Comparison of ENCODE assay signal across 16 cellular contexts in the genomic region with DNA sequence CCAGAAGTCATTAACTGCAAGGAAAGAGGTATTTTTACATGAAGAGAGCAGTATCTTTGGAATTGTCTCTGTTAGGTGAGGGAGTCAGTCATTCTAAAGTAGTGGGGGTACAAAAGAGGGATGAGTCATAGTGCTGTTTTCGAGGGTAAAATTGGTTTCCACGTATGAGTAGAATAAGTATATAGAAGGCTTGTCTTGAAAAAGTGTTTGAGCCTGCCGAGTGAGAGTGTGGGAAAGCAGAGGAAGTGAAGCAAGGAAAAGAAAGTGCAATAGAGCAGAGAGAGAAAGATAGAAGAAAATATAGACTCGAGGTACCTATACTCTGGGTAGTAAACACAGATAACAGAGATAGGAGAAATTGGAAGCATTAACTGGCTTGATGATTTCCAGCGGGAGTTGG.
DNase-seq lines count a peak whose midpoint lies in the region; ATAC-seq and TF ChIP-seq lines count a peak whose summit lies in the region.
"Had no signal": no experiment of that assay in that cellular context is flagged by ENCODE, and none has a peak within 500 bp of the region (broad histone marks: within the 10 kb centered on the region; RNA-seq: fewer than 3 reads in every experiment).

No MANE protein-coding gene starts in this region.

- TF ChIP-seq CTCF in GM10266 (IDR thresholded peaks at IDR 0.05; ENCODE audit: control insufficient read depth, insufficient read depth, low read depth, missing control alignments) = no peak

- ATAC-seq in GM18511 (IDR thresholded peaks at IDR 0.05; ENCODE audit: unreplicated experiment) (peak; percentile 96), GM21360 (IDR thresholded peaks at IDR 0.05; ENCODE audit: unreplicated experiment) (peak; percentile 98), HG02870 (IDR thresholded peaks at IDR 0.05; ENCODE audit: unreplicated experiment) (peak; percentile 97), HG03457 (IDR thresholded peaks at IDR 0.05; ENCODE audit: unreplicated experiment) (peak; percentile 90)
- ATAC-seq in activated CD4-positive, CD25-positive, alpha-beta regulatory T cell treated with anti-CD3 and anti-CD28 coated beads, Interleukin-2, amount 50 U/mL, for 24 hours = no peak
- ATAC-seq: heart left ventricle; SK-N-SH treated with all-trans-retinoic acid at 6 μM for 48 hours; stimulated activated naive CD8-positive, alpha-beta T cell treated with anti-CD3 and anti-CD28 coated beads, Interleukin-15, Interleukin-2, amounts not matched to agents 100 U/mL and 50 U/mL, for 24 hours; WTC11 had no signal

- DNase-seq in GM10266 (ENCODE audit: extremely low spot score) (no peak), NCI-H1694 treated with DMSO at 0.1 percent for 48 hours (lab: John Stamatoyannopoulos, UW) (no peak), NCI-H2196 (lab: John Stamatoyannopoulos, UW; ENCODE audit: unreplicated experiment) (no peak)
- DNase-seq: activated CD8-positive, alpha-beta memory T cell treated with anti-CD3 and anti-CD28 coated beads, Interleukin-2, amount 50 U/mL, for 48 hours; activated naive CD8-positive, alpha-beta T cell treated with anti-CD3 and anti-CD28 coated beads, Interleukin-2, amount 10 ng/mL, durations not matched to agents 7 days and 5 days; DMS 273 treated with DMSO at 0.1 percent for 48 hours; GOT3; heart left ventricle; stimulated activated naive CD8-positive, alpha-beta T cell treated with anti-CD3 and anti-CD28 coated beads, Interleukin-15, Interleukin-2, amounts not matched to agents 100 U/mL and 50 U/mL, for 24 hours had no signal

Comparison
In these comparisons a context has a peak if more than half of its experiments do, and no peak if none do; other contexts are left out.
1. ATAC-seq: peak in GM18511 (single experiment), GM21360 (single experiment), HG02870 (single experiment) and HG03457 (single experiment); none in activated CD4-positive, CD25-positive, alpha-beta regulatory T cell treated with anti-CD3 and anti-CD28 coated beads, Interleukin-2, amount 50 U/mL, for 24 hours (0 of 2).